1 cellular context compared by ENCODE assay signal in the genomic region with DNA sequence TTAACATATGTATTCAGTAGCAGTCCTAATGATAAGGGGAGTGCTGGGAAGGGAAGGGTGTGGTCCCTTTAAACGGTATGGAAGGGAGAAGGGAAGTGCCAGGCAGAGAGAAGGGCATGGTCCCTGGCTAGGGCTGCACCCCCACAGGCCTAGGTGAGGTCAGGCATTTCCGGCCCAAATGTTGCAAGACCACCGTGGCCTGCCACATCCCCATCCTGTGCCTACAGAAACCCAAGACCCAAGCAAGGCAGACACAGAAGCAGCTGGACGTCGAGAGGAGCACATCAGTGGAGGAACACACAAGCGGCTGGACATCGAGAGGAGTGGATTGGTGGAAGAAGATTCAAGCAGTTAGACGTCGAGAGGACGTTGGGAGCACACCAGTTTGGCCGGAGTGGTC.
A peak's percentile ranks its signal among the peaks of the same experiment; 100 is the strongest.
TF ChIP-seq lines count a peak whose summit lies in the region.

No MANE protein-coding gene starts in this region.

TF ChIP-seq in HEK293, 187 proteins besides CTCF, POLR2A, EP300 and RAD21 (continued from another document):
- TF ChIP-seq ZSCAN5A (tag by site-specific recombination; IDR thresholded peaks at IDR 0.05): no peak
- no peak for TF ChIP-seq ZNF140 (tag by site-specific recombination; IDR thresholded peaks at IDR 0.05)
- no peak for TF ChIP-seq ZNF624 (tag by site-specific recombination; IDR thresholded peaks at IDR 0.05)
- 0 out of 2 replicates have a peak, but pooled peaks have one; percentile 31 for TF ChIP-seq ZBTB48 (tag by site-specific recombination; IDR thresholded peaks at IDR 0.05)
